ENCODE assay signal across 12 cellular contexts in the genomic region with DNA sequence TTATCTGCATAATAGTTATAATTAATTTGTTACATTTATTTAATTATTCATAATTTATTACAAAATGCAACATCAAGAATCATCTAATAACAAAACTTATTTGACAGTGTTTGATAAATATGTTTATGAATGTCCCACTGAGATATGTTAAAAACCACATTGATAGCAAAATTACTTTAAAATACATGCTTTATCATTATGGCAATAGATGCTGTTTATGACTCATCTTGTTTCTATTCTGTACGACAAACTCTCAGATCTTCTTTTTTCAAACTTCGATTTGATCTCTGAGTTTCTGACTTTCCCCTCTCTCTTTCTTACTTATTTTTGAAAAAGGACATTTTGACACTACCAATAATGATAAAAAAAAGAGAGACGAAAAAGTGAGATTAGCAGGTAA. TPM values are rescaled to one million over a fixed set of nuclear protein-coding genes. Genes with fewer than 3 reads are reported as not detected.
DNase-seq lines count a peak whose midpoint lies in the region; ATAC-seq lines count a peak whose summit lies in the region.
"Had no signal": no experiment of that assay in that cellular context is flagged by ENCODE, and none has a peak within 500 bp of the region (broad histone marks: within the 10 kb centered on the region; RNA-seq: fewer than 3 reads in every experiment).

No MANE protein-coding gene starts in this region.

- H3K4me1 ChIP-seq in Karpas-422 (ENCODE audit: low read length): no peaks in the 10 kb centered on the region
- H3K4me1 ChIP-seq: Caco-2 had no signal

- no peak overlapping the region for H2AFZ ChIP-seq in Karpas-422 (ENCODE audit: low read length)

- H3K79me2 ChIP-seq in Karpas-422 (ENCODE audit: low read length): no peaks in the 10 kb centered on the region

- no peak for DNase-seq in NCI-H69 (lab: John Stamatoyannopoulos, UW)
- no peak for DNase-seq in Karpas-422
- DNase-seq in NCI-H2107 (lab: John Stamatoyannopoulos, UW): no peak
- no peak for DNase-seq in immature natural killer cell
- DNase-seq: Caco-2, NCI-H2227 treated with DMSO at 0.1 percent for 48 hours had no signal

- H3K4me1 Mint-ChIP-seq in activated T-helper 17 cell treated with anti-CD3 and anti-CD28 coated beads, Interleukin-2, amount 50 U/mL, for 72 hours: peaks cover 5% of the 10 kb centered on the region
- peaks cover 0 to 7% of the 10 kb centered on the region in 2 donors for H3K4me1 Mint-ChIP-seq in immature natural killer cell

- H3K36me3 Mint-ChIP-seq in activated T-helper 17 cell treated with anti-CD3 and anti-CD28 coated beads, Interleukin-2, amount 50 U/mL, for 72 hours (ENCODE audit: low read depth): no peaks in the 10 kb centered on the region
- peaks cover 0 to 4% (median 0%) of the 10 kb centered on the region in 3 donors for H3K36me3 Mint-ChIP-seq in immature natural killer cell

- no peak overlapping the region for H3K4me2 ChIP-seq in Karpas-422 (ENCODE audit: low read depth, low read length, poor library complexity, severe bottlenecking)

- 0 out of 2 replicates have a peak, but pooled peaks cover 2% of the 10 kb centered on the region for H3K9me3 ChIP-seq in Karpas-422 (ENCODE audit: low read length)
- H3K9me3 ChIP-seq: neutrophil had no signal

- no peaks in the 10 kb centered on the region for H3K27me3 ChIP-seq in Karpas-422 (ENCODE audit: low read length)
- H3K27me3 ChIP-seq: neutrophil had no signal

- H3K27ac ChIP-seq in Karpas-422 (ENCODE audit: low read length): no peak overlapping the region
- H3K27ac ChIP-seq: neutrophil had no signal

- peak overlapping the region; percentile 20 for H3K4me3 Mint-ChIP-seq in activated T-helper 17 cell treated with anti-CD3 and anti-CD28 coated beads, Interleukin-2, amount 50 U/mL, for 72 hours
- no peak overlapping the region for H3K4me3 Mint-ChIP-seq in immature natural killer cell

- no peaks in the 10 kb centered on the region for H4K20me1 ChIP-seq in Karpas-422 (ENCODE audit: insufficient read depth, low read depth, low read length)

- H3K36me3 ChIP-seq in Karpas-422 (ENCODE audit: insufficient read depth, low read length): no peaks in the 10 kb centered on the region
- H3K36me3 ChIP-seq: neutrophil had no signal

- H3K27me3 Mint-ChIP-seq in activated T-helper 17 cell treated with anti-CD3 and anti-CD28 coated beads, Interleukin-2, amount 50 U/mL, for 72 hours: no peaks in the 10 kb centered on the region
- H3K27me3 Mint-ChIP-seq in immature natural killer cell (ENCODE audit: low read depth in 3 of 3): peaks cover 0 to 2% (median 0%) of the 10 kb centered on the region in 3 donors

- no peak overlapping the region for H3K27ac Mint-ChIP-seq in activated T-helper 17 cell treated with anti-CD3 and anti-CD28 coated beads, Interleukin-2, amount 50 U/mL, for 72 hours
- H3K27ac Mint-ChIP-seq in immature natural killer cell: no peak overlapping the region

- H3K4me3 ChIP-seq in Karpas-422 (ENCODE audit: low read length): no peak overlapping the region

- peak; percentile 62 for ATAC-seq in GM18867 (IDR thresholded peaks at IDR 0.05; ENCODE audit: unreplicated experiment)
- peak; percentile 59 for ATAC-seq in GM21526 (IDR thresholded peaks at IDR 0.05; ENCODE audit: low FRiP score, unreplicated experiment)
- ATAC-seq in HG03097 (IDR thresholded peaks at IDR 0.05; ENCODE audit: low FRiP score, unreplicated experiment): peak; percentile 44
- ATAC-seq in activated T-helper 17 cell treated with anti-CD3 and anti-CD28 coated beads, Interleukin-2, amount 50 U/mL, for 72 hours (replicated peaks): no peak
- ATAC-seq: activated CD4-positive, CD25-positive, alpha-beta regulatory T cell treated with anti-CD3 and anti-CD28 coated beads, Interleukin-2, amount 50 U/mL, for 24 hours had no signal

- no peak overlapping the region for H3K9ac ChIP-seq in Karpas-422 (ENCODE audit: low read length)

- H3K9me2 ChIP-seq in Karpas-422 (replicated peaks; ENCODE audit: insufficient read depth, low read length): no peaks in the 10 kb centered on the region

- no peaks in the 10 kb centered on the region for H3K9me3 Mint-ChIP-seq in activated T-helper 17 cell treated with anti-CD3 and anti-CD28 coated beads, Interleukin-2, amount 50 U/mL, for 72 hours
- no peaks in the 10 kb centered on the region for H3K9me3 Mint-ChIP-seq in immature natural killer cell

RNA-seq across cellular contexts. Expression of gene LRRK2, which starts 56.8 kb away (rescaled TPM):
- under 1 TPM; 0.04 to 0.26 TPM for total RNA-seq in activated T-helper 17 cell treated with anti-CD3 and anti-CD28 coated beads, Interleukin-2, amount 50 U/mL, for 72 hours
- total RNA-seq in Karpas-422 (2014; rRNA removed; shearing (Covaris generic); ENCODE audit: low replicate concordance): 0.07 and 0.15 TPM in 2 replicates
- polyA plus RNA-seq in immature natural killer cell: under 1 TPM; 0.09 to 0.18 (median 0.17) TPM
